Comparison of ENCODE assay signal across 13 cellular contexts in the genomic region with DNA sequence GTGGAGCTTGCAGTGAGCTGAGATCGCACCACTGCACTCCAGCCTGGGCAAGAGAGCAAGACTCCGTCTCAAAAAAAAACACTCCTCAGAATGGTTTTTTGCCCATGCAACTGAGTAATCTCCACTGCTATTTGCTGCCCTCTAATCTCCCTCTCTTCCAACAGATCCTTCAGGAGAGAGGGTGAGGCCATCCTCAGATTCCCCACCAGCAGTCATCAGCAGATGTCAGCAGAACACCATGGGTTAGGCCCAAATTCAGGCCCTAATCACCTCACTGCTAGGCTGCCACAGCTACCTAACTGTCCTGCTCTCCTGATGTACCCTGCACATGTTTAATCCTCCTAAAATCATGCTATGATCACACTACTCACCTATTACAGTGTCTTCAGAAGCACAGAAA.
DNase-seq lines count a peak whose midpoint lies in the region; ATAC-seq, FAIRE-seq and TF ChIP-seq lines count a peak whose summit lies in the region.
"Had no signal": no experiment of that assay in that cellular context is flagged by ENCODE, and none has a peak within 500 bp of the region (broad histone marks: within the 10 kb centered on the region; RNA-seq: fewer than 3 reads in every experiment).

No MANE protein-coding gene starts in this region.

- FAIRE-seq in HTR-8/SVneo (lab: Jason Lieb, UNC), result no peak

- no peaks in the 10 kb centered on the region for H3K9me3 Mint-ChIP-seq in stimulated activated naive CD8-positive, alpha-beta T cell treated with anti-CD3 and anti-CD28 coated beads, Interleukin-15, amount 100 ng/mL, for 72 hours
- H3K9me3 Mint-ChIP-seq: activated CD8-positive, alpha-beta T cell treated with anti-CD3 and anti-CD28 coated beads for 36 hours had no signal

- peak overlapping the region in 1 of 2 donors; percentile 19 for H3K27ac Mint-ChIP-seq in stimulated activated naive CD8-positive, alpha-beta T cell treated with anti-CD3 and anti-CD28 coated beads, Interleukin-15, amount 100 ng/mL, for 72 hours
- H3K27ac Mint-ChIP-seq: activated CD8-positive, alpha-beta T cell treated with anti-CD3 and anti-CD28 coated beads for 36 hours had no signal

- H3K4me1 Mint-ChIP-seq in stimulated activated naive CD8-positive, alpha-beta T cell treated with anti-CD3 and anti-CD28 coated beads, Interleukin-15, amount 100 ng/mL, for 72 hours, result peaks cover 11% of the 10 kb centered on the region

- no peak overlapping the region for H3K4me3 Mint-ChIP-seq in stimulated activated naive CD8-positive, alpha-beta T cell treated with anti-CD3 and anti-CD28 coated beads, Interleukin-15, amount 100 ng/mL, for 72 hours
- H3K4me3 Mint-ChIP-seq: activated CD8-positive, alpha-beta T cell treated with anti-CD3 and anti-CD28 coated beads for 36 hours had no signal

- TF ChIP-seq POLR2A in GM18505 (IDR thresholded peaks at IDR 0.05; ENCODE audit: borderline replicate concordance, extremely low read depth, insufficient read depth, insufficient read length), result no peak

- DNase-seq in stimulated activated naive CD8-positive, alpha-beta T cell treated with anti-CD3 and anti-CD28 coated beads, Interleukin-15, amount 100 ng/mL, for 72 hours, result no peak
- DNase-seq in stimulated activated naive CD8-positive, alpha-beta T cell treated with anti-CD3 and anti-CD28 coated beads, Interleukin-15, Interleukin-2, amounts not matched to agents 100 U/mL and 50 U/mL, for 24 hours, result no peak
- DNase-seq in HTR-8/SVneo (ENCODE audit: insufficient read length, low spot score), result peak; percentile 19
- peak; percentile 34 for DNase-seq in cerebellum (ENCODE audit: low spot score)
- DNase-seq in NCI-H510A (lab: John Stamatoyannopoulos, UW), result no peak
- DNase-seq in activated CD4-positive, alpha-beta T cell treated with anti-CD3 and anti-CD28 coated beads for 1 hour, result no peak
- no peak for DNase-seq in NCI-H1105 (lab: John Stamatoyannopoulos, UW)
- DNase-seq: activated CD8-positive, alpha-beta T cell treated with anti-CD3 and anti-CD28 coated beads for 36 hours; lower lobe of right lung; NCI-H1417 treated with DMSO at 0.1 percent for 48 hours; SHP77 treated with DMSO at 0.1 percent for 48 hours; stimulated activated CD8-positive, alpha-beta memory T cell treated with anti-CD3 and anti-CD28 coated beads, Interleukin-4, amount 100 ng/mL, for 48 hours had no signal

- no peaks in the 10 kb centered on the region for H3K27me3 Mint-ChIP-seq in stimulated activated naive CD8-positive, alpha-beta T cell treated with anti-CD3 and anti-CD28 coated beads, Interleukin-15, amount 100 ng/mL, for 72 hours
- H3K27me3 Mint-ChIP-seq: activated CD8-positive, alpha-beta T cell treated with anti-CD3 and anti-CD28 coated beads for 36 hours had no signal

- peak; percentile 56 for ATAC-seq in stimulated activated naive CD8-positive, alpha-beta T cell treated with anti-CD3 and anti-CD28 coated beads, Interleukin-15, amount 100 ng/mL, for 72 hours
- ATAC-seq in stimulated activated naive CD8-positive, alpha-beta T cell treated with anti-CD3 and anti-CD28 coated beads, Interleukin-15, Interleukin-2, amounts not matched to agents 100 U/mL and 50 U/mL, for 24 hours, result no peak
- no peak for ATAC-seq in GM18505 (IDR thresholded peaks at IDR 0.05; ENCODE audit: unreplicated experiment)
- ATAC-seq: activated CD8-positive, alpha-beta T cell treated with anti-CD3 and anti-CD28 coated beads for 36 hours; lower lobe of right lung had no signal

Comparison
In these comparisons a context has a peak if more than half of its experiments do, and no peak if none do; other contexts are left out.
1. DNase-seq: peak in HTR-8/SVneo (single experiment) and cerebellum (single experiment); none in stimulated activated naive CD8-positive, alpha-beta T cell treated with anti-CD3 and anti-CD28 coated beads, Interleukin-15, amount 100 ng/mL, for 72 hours (0 of 2), stimulated activated naive CD8-positive, alpha-beta T cell treated with anti-CD3 and anti-CD28 coated beads, Interleukin-15, Interleukin-2, amounts not matched to agents 100 U/mL and 50 U/mL, for 24 hours (single experiment), NCI-H510A (single experiment), activated CD4-positive, alpha-beta T cell treated with anti-CD3 and anti-CD28 coated beads for 1 hour (single experiment) and NCI-H1105 (single experiment).